8 cellular contexts compared by ENCODE assay signal in the genomic region with DNA sequence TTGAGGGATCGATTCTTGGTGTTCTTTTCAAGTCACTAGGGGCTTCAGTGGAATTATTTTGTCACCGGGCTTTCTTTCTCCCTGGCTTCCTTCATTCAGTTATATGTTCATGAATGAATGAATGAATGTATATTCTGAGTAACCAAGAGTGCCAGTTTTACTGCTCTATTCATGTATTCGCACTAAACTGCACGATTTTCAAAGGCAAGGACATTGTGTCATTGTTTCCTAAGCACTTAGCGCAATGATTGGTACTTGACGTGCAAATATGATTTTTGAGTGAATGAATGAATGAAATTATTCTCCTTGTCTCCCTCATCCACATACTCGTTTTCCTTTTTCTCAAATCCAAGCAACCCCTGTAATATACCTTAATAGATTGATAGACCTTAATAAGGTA. TPM values are rescaled to one million over a fixed set of nuclear protein-coding genes. Genes with fewer than 3 reads are reported as not detected.
A peak's percentile ranks its signal among the peaks of the same experiment; 100 is the strongest.
DNase-seq lines count a peak whose midpoint lies in the region; ATAC-seq, FAIRE-seq and TF ChIP-seq lines count a peak whose summit lies in the region.

No MANE protein-coding gene starts in this region.

- peak overlapping the region; percentile 96 to 98 for H3K27ac ChIP-seq in A549
- H3K27ac ChIP-seq in body of pancreas, result peak overlapping the region in 3 of 4 donors; percentile 87 to 91 (median 88)

- POLR2A ChIA-PET in A549 (lab: Yijun Ruan, JAX), result interaction anchor here (2.4 kb wide), 1 partner anchor 34 kb away, joined by 16 read pairs; the partner anchor contains the start of gene SNX3

- TF ChIP-seq POLR2A in A549 (IDR thresholded peaks at IDR 0.05; ENCODE audit: low read length) (no peak), body of pancreas (IDR thresholded peaks at IDR 0.05) (no peak)

- H3K4me2 ChIP-seq in A549, result peak overlapping the region; percentile 88

- H3K9me3 ChIP-seq in A549, result no peaks in the 10 kb centered on the region
- H3K9me3 ChIP-seq in body of pancreas, result no peaks in the 10 kb centered on the region
- H3K9me3 ChIP-seq in mononuclear cell (ENCODE audit: low read depth, low read length), result no peaks in the 10 kb centered on the region

- 48% methylated on average over 7 of the region's 7 CpGs for WGBS in A549 (ENCODE audit: missing lambda C conversion rate)
- 48% methylated on average over 7 of the region's 7 CpGs for WGBS in body of pancreas, 2 donors

- CTCF ChIA-PET in A549 (lab: Yijun Ruan, JAX), result interaction anchor here (1.1 to 1.2 kb wide), 2 partner anchors 13 to 181 kb away, joined by 3 read pairs; no protein-coding TSS in a partner anchor

- peaks cover 6% of the 10 kb centered on the region; the same call in 1 of the 3 replicates for H3K4me1 ChIP-seq in A549
- H3K4me1 ChIP-seq in body of pancreas, result peaks cover 6% of the 10 kb centered on the region
- H3K4me1 ChIP-seq in mononuclear cell (ENCODE audit: insufficient read depth, low read length), result peaks cover 15% of the 10 kb centered on the region

- DNase-seq in A549 (ENCODE audit: low read depth in 1 of 2, low spot score in 1 of 2), result no peak
- DNase-seq in HFF-Myc (ENCODE audit: extremely low read depth, low read depth), result no peak
- DNase-seq in body of pancreas, result no peak
- DNase-seq in activated CD4-positive, alpha-beta T cell treated with anti-CD3 and anti-CD28 coated beads, Interleukin-2, amount 50 U/mL, for 48 hours, result no peak
- no peak for DNase-seq in NCI-H446 treated with DMSO at 0.1 percent for 48 hours (lab: John Stamatoyannopoulos, UW)

- no peak for TF ChIP-seq RAD21 in A549 (conservative IDR thresholded peaks at IDR 0.05 in 1 of 2, IDR thresholded peaks at IDR 0.05 in 1 of 2)

- H3K36me3 ChIP-seq in body of pancreas (replicated peaks in 1 of 2; ENCODE audit: insufficient read depth in 1 of 2, low read depth in 2 of 2), result no peaks in the 10 kb centered on the region

- no peaks in the 10 kb centered on the region for H3K27me3 ChIP-seq in body of pancreas
- no peaks in the 10 kb centered on the region for H3K27me3 ChIP-seq in mononuclear cell (ENCODE audit: insufficient read depth, low read length)

- H3K4me3 ChIP-seq in A549 (peak overlapping the region; percentile 83), HFF-Myc (replicated peaks; ENCODE audit: low read depth, low read length) (peak overlapping the region; percentile 70), body of pancreas (peak overlapping the region; percentile 64 to 67), mononuclear cell (ENCODE audit: low read length) (peak overlapping the region; percentile 79)

- no peak for FAIRE-seq in A549 (lab: Jason Lieb, UNC)

- no peak for TF ChIP-seq EP300 in A549 (IDR thresholded peaks at IDR 0.05)

- ATAC-seq in A549 (no peak), body of pancreas (no peak), GM21360 (IDR thresholded peaks at IDR 0.05; ENCODE audit: unreplicated experiment) (no peak), GM19455 (IDR thresholded peaks at IDR 0.05; ENCODE audit: unreplicated experiment) (no peak)

- no peak for TF ChIP-seq CTCF in A549 (IDR thresholded peaks at IDR 0.05)
- no peak for TF ChIP-seq CTCF in HFF-Myc (IDR thresholded peaks at IDR 0.05; ENCODE audit: low read depth, low read length, missing control alignments)
- no peak for TF ChIP-seq CTCF in body of pancreas (IDR thresholded peaks at IDR 0.05)

- intact Hi-C loops in body of pancreas (cut with DNase I), result no loop called here

TF ChIP-seq in A549, 52 proteins besides CTCF, POLR2A, EP300 and RAD21:
- TF ChIP-seq JUNB (IDR thresholded peaks at IDR 0.05) (no peak), NFE2L2 (conservative IDR thresholded peaks at IDR 0.05; ENCODE audit: low read length) (no peak), JUN (IDR thresholded peaks at IDR 0.05) (no peak), REST (IDR thresholded peaks at IDR 0.05) (no peak), FOSB (CRISPR knock-in tag; IDR thresholded peaks at IDR 0.05) (no peak), MAFK (IDR thresholded peaks at IDR 0.05; ENCODE audit: partially characterized antibody) (no peak), TFCP2L1 (CRISPR knock-in tag; IDR thresholded peaks at IDR 0.05) (no peak), CHD2 (IDR thresholded peaks at IDR 0.05; ENCODE audit: low read length, partially characterized antibody) (no peak), ESRRA (IDR thresholded peaks at IDR 0.05; ENCODE audit: borderline replicate concordance, low read length) (no peak), CBX8 (IDR thresholded peaks at IDR 0.05) (no peak)
- TF ChIP-seq, protein P1, sequence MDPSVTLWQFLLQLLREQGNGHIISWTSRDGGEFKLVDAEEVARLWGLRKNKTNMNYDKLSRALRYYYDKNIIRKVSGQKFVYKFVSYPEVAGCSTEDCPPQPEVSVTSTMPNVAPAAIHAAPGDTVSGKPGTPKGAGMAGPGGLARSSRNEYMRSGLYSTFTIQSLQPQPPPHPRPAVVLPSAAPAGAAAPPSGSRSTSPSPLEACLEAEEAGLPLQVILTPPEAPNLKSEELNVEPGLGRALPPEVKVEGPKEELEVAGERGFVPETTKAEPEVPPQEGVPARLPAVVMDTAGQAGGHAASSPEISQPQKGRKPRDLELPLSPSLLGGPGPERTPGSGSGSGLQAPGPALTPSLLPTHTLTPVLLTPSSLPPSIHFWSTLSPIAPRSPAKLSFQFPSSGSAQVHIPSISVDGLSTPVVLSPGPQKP (IDR thresholded peaks at IDR 0.05; ENCODE audit: low read depth, low read length), result no peak

RNA-seq across cellular contexts. Expression of gene AFG1L, which starts 0.8 kb away (rescaled TPM):
- polyA plus RNA-seq in A549 (2011; rRNA removed) (2.1 and 2.3 TPM in 2 replicates), A549 (2017; fragmentation: RNase III; extraction: RNeasy Plus Mini Kit Qiagen cat#74134 plus additional on column Dnase treatment) (1.3 to 1.5 TPM (median 1.3 TPM) in 3 replicates)
- polyA plus RNA-seq in A549 (2012; cell fraction: cytosol; rRNA removed), result 0.28 and 0.47 TPM in 2 replicates
- 0.23 and 0.81 TPM in 2 replicates for polyA plus RNA-seq in A549 (2012; cell fraction: nucleus; rRNA removed)
- 2.9 and 3.9 TPM in 2 replicates for polyA minus RNA-seq in A549 (2011; rRNA and poly(A)+ RNA removed)
- total RNA-seq in body of pancreas (1 to 10 TPM; 1.6 to 4.0 TPM), mononuclear cell (3.0 TPM)

RNA-seq across cellular contexts. Expression of gene SNX3, which starts 34.8 kb away (rescaled TPM):
- 214 and 216 TPM in 2 replicates for polyA plus RNA-seq in A549 (2011; rRNA removed)
- 64.7 and 65.6 TPM in 2 replicates for polyA plus RNA-seq in A549 (2012; cell fraction: cytosol; rRNA removed)
- 16.6 and 28.6 TPM in 2 replicates for polyA plus RNA-seq in A549 (2012; cell fraction: nucleus; rRNA removed)
- polyA plus RNA-seq in A549 (2017; fragmentation: RNase III; extraction: RNeasy Plus Mini Kit Qiagen cat#74134 plus additional on column Dnase treatment), result 102 to 111 TPM (median 106 TPM) in 3 replicates
- polyA minus RNA-seq in A549 (2011; rRNA and poly(A)+ RNA removed), result 27.4 and 30.0 TPM in 2 replicates
- total RNA-seq in body of pancreas, result 10 to 100 TPM; 61.6 to 77.0 TPM
- 140 TPM for total RNA-seq in mononuclear cell
